In genomic region chr12:114473717-114474116, GRCh38 we compare ENCODE assay signal across 11 cellular contexts.
"Had no signal": no experiment of that assay in that cellular context is flagged by ENCODE, and none has a peak within 500 bp of the region (broad histone marks: within the 10 kb centered on the region; RNA-seq: fewer than 3 reads in every experiment).

No MANE protein-coding gene starts in this region.

- H3K9me3 ChIP-seq: HAP-1 had no signal

- H3K4me1 ChIP-seq: HAP-1 had no signal

- DNase-seq: GM23248, GOT3, H7, H9, HCEC 1CT, HFFc6 had no signal

- FAIRE-seq: H1, H54 had no signal

- H3K9ac ChIP-seq: GM23248 had no signal

- H3K36me3 ChIP-seq: HAP-1 had no signal

- H3K4me2 ChIP-seq: GM23338 had no signal

- H3K4me3 ChIP-seq: GM23248, GM23338, HAP-1 had no signal

- H3K27ac ChIP-seq: GM23248 had no signal

- H2AFZ ChIP-seq: GM23248, GM23338 had no signal

- ATAC-seq: GM23338, HCT116 had no signal
